ENCODE assay signal across 24 cellular contexts in the genomic region with DNA sequence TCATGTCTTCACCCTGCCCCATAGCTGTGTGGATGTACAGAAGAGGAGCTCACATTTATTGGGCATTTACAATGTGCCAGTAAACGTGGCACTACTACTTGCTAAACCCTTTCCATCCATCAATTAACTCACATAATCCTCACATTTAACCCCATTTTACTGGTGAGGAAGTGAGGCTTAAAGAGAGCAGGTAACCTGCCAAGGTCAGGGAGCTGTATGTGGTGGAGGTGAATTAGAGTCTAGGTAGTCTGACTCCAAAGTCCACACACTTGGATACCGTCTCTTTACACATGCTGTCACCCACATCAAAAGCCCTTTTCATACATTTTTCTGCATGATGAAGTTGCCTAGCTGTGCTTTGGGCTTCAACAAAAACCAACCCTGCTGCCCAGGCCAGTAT. TPM values are rescaled to one million over a fixed set of nuclear protein-coding genes. Genes with fewer than 3 reads are reported as not detected.
DNase-seq lines count a peak whose midpoint lies in the region; ATAC-seq, FAIRE-seq and TF ChIP-seq lines count a peak whose summit lies in the region.
"Had no signal": no experiment of that assay in that cellular context is flagged by ENCODE, and none has a peak within 500 bp of the region (broad histone marks: within the 10 kb centered on the region; RNA-seq: fewer than 3 reads in every experiment).

No MANE protein-coding gene starts in this region.

- peaks cover 10% of the 10 kb centered on the region; the same call in 1 of the 2 replicates for H4K20me1 ChIP-seq in HepG2 (ENCODE audit: insufficient read depth, low read length)
- H4K20me1 ChIP-seq: BLaER1 had no signal

- H3K79me2 ChIP-seq in HepG2 (ENCODE audit: insufficient read depth, low read length), result peaks cover 27% of the 10 kb centered on the region

- intact Hi-C loops in HepG2 (cut with micrococcal nuclease; ENCODE audit: unreplicated experiment) (no loop called here), right lobe of liver (cut with DNase I) (no loop called here), colonic mucosa (cut with DNase I) (no loop called here)

- 63% methylated on average over 2 of the region's 2 CpGs for WGBS in HepG2 (ENCODE audit: low lambda C conversion rate)
- WGBS in right lobe of liver (ENCODE audit: insufficient coverage, low coverage, low lambda C conversion rate, missing lambda C conversion rate), result 39% methylated on average over 2 of the region's 2 CpGs

- H3K4me2 ChIP-seq in HepG2 (ENCODE audit: low read depth, low read length), result no peak overlapping the region
- H3K4me2 ChIP-seq: BLaER1 had no signal

- FAIRE-seq in HepG2 (lab: Jason Lieb, UNC), result no peak
- FAIRE-seq: A204.1, GM12891, GM18507, H1 had no signal

- TF ChIP-seq EP300 in HepG2 (IDR thresholded peaks at IDR 0.05; ENCODE audit: low read depth in 2 of 2, low read length in 2 of 2) (no peak), HepG2 (CRISPR knock-in tag; IDR thresholded peaks at IDR 0.05; ENCODE audit: borderline replicate concordance) (no peak)

- H3K9ac ChIP-seq in HepG2 (ENCODE audit: insufficient read depth, low read depth, low read length) (no peak overlapping the region), colonic mucosa (ENCODE audit: low read depth in 2 of 2, low read length in 2 of 2) (no peak overlapping the region), mucosa of rectum (ENCODE audit: low read depth in 1 of 2, low read length in 2 of 2) (no peak overlapping the region)
- H3K9ac ChIP-seq: BLaER1, GM23248 had no signal

- no TSS peak for BruUV-seq in HepG2 (replicated peaks; lab: Mats Ljungman, UMichigan)

- TF ChIP-seq RAD21 in HepG2 (CRISPR knock-in tag; IDR thresholded peaks at IDR 0.05), result no peak

- ATAC-seq in HepG2 (no peak), right lobe of liver (no peak), GM21381 (IDR thresholded peaks at IDR 0.05; ENCODE audit: unreplicated experiment) (no peak)
- ATAC-seq: CD8-positive, alpha-beta T cell had no signal

- TF ChIP-seq CTCF in HepG2 (CRISPR knock-in tag; IDR thresholded peaks at IDR 0.05) (no peak), right lobe of liver (IDR thresholded peaks at IDR 0.05) (no peak), colonic mucosa (IDR thresholded peaks at IDR 0.05) (no peak)

- POLR2A ChIA-PET in HepG2 (lab: Yijun Ruan, JAX), result interaction anchor here (1.2 to 2.3 kb wide), 2 partner anchors 10 to 34 kb away, joined by 3 to 7 read pairs; no protein-coding TSS in a partner anchor

- no peak for DNase-seq in HepG2 (ENCODE audit: low spot score)
- DNase-seq in right lobe of liver, result no peak
- DNase-seq in colonic mucosa, result no peak
- DNase-seq in NK-92 treated with Interleukin-12 subunit alpha and Interleukin-12 subunit beta, amount 100 ng/mL, for 24 hours (lab: John Stamatoyannopoulos, UW), result no peak
- no peak for DNase-seq in DMS79 (lab: John Stamatoyannopoulos, UW)
- no peak for DNase-seq in MG63
- DNase-seq: Caco-2; CD4-positive, CD25-positive, alpha-beta regulatory T cell; CD8-positive, alpha-beta T cell; DMS 273 treated with DMSO at 0.1 percent for 48 hours; DMS79 treated with DMSO at 0.1 percent for 48 hours; GF-D8; GM23248; H7; HCEC 1CT had no signal

- TF ChIP-seq POLR2A in HepG2 (IDR thresholded peaks at IDR 0.05; ENCODE audit: insufficient read depth in 1 of 2, low read depth in 2 of 2, low read length in 2 of 2) (no peak), right lobe of liver (IDR thresholded peaks at IDR 0.05) (no peak)

- no peaks in the 10 kb centered on the region for H3K27me3 ChIP-seq in HepG2 (ENCODE audit: control insufficient read depth in 1 of 2, insufficient read depth in 2 of 2, low read length in 2 of 2)
- H3K27me3 ChIP-seq in right lobe of liver, result no peaks in the 10 kb centered on the region
- no peaks in the 10 kb centered on the region for H3K27me3 ChIP-seq in colonic mucosa
- no peaks in the 10 kb centered on the region for H3K27me3 ChIP-seq in mucosa of rectum (ENCODE audit: control insufficient read depth in 2 of 2, insufficient read depth in 2 of 2, low read length in 2 of 2)
- no peaks in the 10 kb centered on the region for H3K27me3 ChIP-seq in MG63
- H3K27me3 ChIP-seq: BLaER1 had no signal

- H3K36me3 ChIP-seq in HepG2 (replicated peaks in 1 of 2; ENCODE audit: control insufficient read depth in 1 of 2, insufficient read depth in 2 of 2, low read length in 2 of 2) (peaks cover 4% of the 10 kb centered on the region in 2 experiments; a peak in 3 of 5 replicates), right lobe of liver (no peaks in the 10 kb centered on the region), colonic mucosa (no peaks in the 10 kb centered on the region), mucosa of rectum (ENCODE audit: control insufficient read depth in 2 of 2, insufficient read depth in 2 of 2, low read length in 2 of 2) (peaks cover 2 to 3% of the 10 kb centered on the region in 2 donors), MG63 (no peaks in the 10 kb centered on the region)
- H3K36me3 ChIP-seq: BLaER1 had no signal

- in situ Hi-C loops in HepG2 (cut with HindIII; ENCODE audit: extremely low pct_ligation_motif_present, low pct_unique_long_range_greater_than_20kb), result no loop called here

- no peak overlapping the region for H3K4me3 ChIP-seq in HepG2 (replicated peaks in 1 of 3; ENCODE audit: insufficient read depth in 1 of 3, low read depth in 2 of 3, low read length in 3 of 3)
- no peak overlapping the region for H3K4me3 ChIP-seq in right lobe of liver
- no peak overlapping the region for H3K4me3 ChIP-seq in colonic mucosa
- H3K4me3 ChIP-seq in mucosa of rectum (ENCODE audit: low read length in 2 of 2), result no peak overlapping the region
- no peak overlapping the region for H3K4me3 ChIP-seq in MG63
- H3K4me3 ChIP-seq: BLaER1, GM23248 had no signal

- no peak overlapping the region for H2AFZ ChIP-seq in HepG2 (ENCODE audit: low read length)
- H2AFZ ChIP-seq: GM23248 had no signal

- CTCF ChIA-PET in HepG2 (lab: Yijun Ruan, JAX; ENCODE audit: low intra/inter-chr PET ratio, low total read pairs), result no interaction called here

- H3K27ac ChIP-seq in HepG2 (ENCODE audit: extremely low read length, insufficient read depth, low read length) (no peak overlapping the region), right lobe of liver (no peak overlapping the region), colonic mucosa (peak overlapping the region; percentile 15), mucosa of rectum (ENCODE audit: low read depth in 2 of 2, low read length in 2 of 2) (peak overlapping the region; percentile 23 to 37)
- H3K27ac ChIP-seq: 22Rv1, BLaER1, C4-2B, GM23248 had no signal

- H3K9me3 ChIP-seq in HepG2 (ENCODE audit: low read length) (no peaks in the 10 kb centered on the region), right lobe of liver (no peaks in the 10 kb centered on the region), colonic mucosa (no peaks in the 10 kb centered on the region), mucosa of rectum (ENCODE audit: control insufficient read depth in 2 of 2, low read length in 2 of 2) (no peaks in the 10 kb centered on the region), MG63 (no peaks in the 10 kb centered on the region)
- H3K9me3 ChIP-seq: Caco-2 had no signal

- H3K4me1 ChIP-seq in HepG2 (ENCODE audit: insufficient read depth, low read length), result peaks cover 39% of the 10 kb centered on the region
- H3K4me1 ChIP-seq in right lobe of liver, result peaks cover 0 to 19% (median 5%) of the 10 kb centered on the region in 4 donors
- H3K4me1 ChIP-seq in colonic mucosa, result no peaks in the 10 kb centered on the region
- H3K4me1 ChIP-seq in mucosa of rectum (ENCODE audit: control insufficient read depth in 2 of 2, insufficient read depth in 2 of 2, low read length in 2 of 2), result peaks cover 9 to 30% of the 10 kb centered on the region in 2 donors
- H3K4me1 ChIP-seq: BLaER1 had no signal

TF ChIP-seq in HepG2, 621 proteins besides CTCF, POLR2A, EP300 and RAD21 (continues in another document):
- TF ChIP-seq ZMYM4 (CRISPR knock-in tag; IDR thresholded peaks at IDR 0.05), result no peak
- no peak for TF ChIP-seq FOXK2 (IDR thresholded peaks at IDR 0.05)
- no peak for TF ChIP-seq FLYWCH1 (CRISPR knock-in tag; IDR thresholded peaks at IDR 0.05)
- no peak for TF ChIP-seq SPEN (CRISPR knock-in tag; IDR thresholded peaks at IDR 0.05; ENCODE audit: low read depth)
- TF ChIP-seq ZNF629 (CRISPR knock-in tag; conservative IDR thresholded peaks at IDR 0.05), result peak; percentile 60; the same call in 1 of the 2 replicates
- 0 out of 2 replicates have a peak, but pooled peaks have one; percentile 15 for TF ChIP-seq RARA (CRISPR knock-in tag; IDR thresholded peaks at IDR 0.05)

RNA-seq across cellular contexts. Expression of a gene that starts 10.8 kb away (rescaled TPM):
- total RNA-seq in HepG2 (2016; rRNA removed; fragmentation: Illumina TruSeq; extraction: Trizol) (13.1 and 17.5 TPM in 2 replicates), right lobe of liver (10 to 100 TPM; 12.7 to 26.7 (median 21.5) TPM), colonic mucosa (10 to 100 TPM; 55.6 to 65.9 TPM)
- total RNA-seq in HepG2 (2016; cell fraction: cytosol; rRNA removed; fragmentation: Illumina TruSeq; extraction: Trizol; ENCODE audit: low read depth), result 6.3 and 10.6 TPM in 2 replicates
- 11.5 and 15.9 TPM in 2 replicates for total RNA-seq in HepG2 (2016; cell fraction: insoluble cytoplasmic fraction; rRNA removed; fragmentation: Illumina TruSeq; extraction: Trizol)
- total RNA-seq in HepG2 (2016; cell fraction: membrane; rRNA removed; fragmentation: Illumina TruSeq; extraction: Trizol), result 7.6 and 8.4 TPM in 2 replicates
- 24.7 and 31.2 TPM in 2 replicates for total RNA-seq in HepG2 (2016; cell fraction: nucleus; rRNA removed; fragmentation: Illumina TruSeq; extraction: Trizol)
- polyA plus RNA-seq in HepG2 (2011; rRNA removed), result 17.7 and 18.7 TPM in 2 replicates
- 7.6 and 8.0 TPM in 2 replicates for polyA plus RNA-seq in HepG2 (2011; cell fraction: cytosol; rRNA removed)
- polyA plus RNA-seq in HepG2 (2011; cell fraction: nucleus; rRNA removed), result 54.1 and 60.4 TPM in 2 replicates
- polyA plus RNA-seq in HepG2 (2012), result 13.6 and 13.9 TPM in 2 replicates
- 1.1 and 1.4 TPM in 2 replicates for polyA plus RNA-seq in HepG2 (2016; cell fraction: cytosol; fragmentation: Illumina TruSeq; extraction: Trizol; ENCODE audit: low read depth)
- polyA plus RNA-seq in HepG2 (2016; cell fraction: insoluble cytoplasmic fraction; fragmentation: Illumina TruSeq; extraction: Trizol; ENCODE audit: low read depth), result 15.2 and 18.7 TPM in 2 replicates
- 3.2 and 3.9 TPM in 2 replicates for polyA plus RNA-seq in HepG2 (2016; cell fraction: membrane; fragmentation: Illumina TruSeq; extraction: Trizol; ENCODE audit: low read depth)
- 54.7 and 64.0 TPM in 2 replicates for polyA plus RNA-seq in HepG2 (2016; cell fraction: nucleus; fragmentation: Illumina TruSeq; extraction: Trizol; ENCODE audit: insufficient read depth, low read depth)
- polyA minus RNA-seq in HepG2 (2011; rRNA and poly(A)+ RNA removed; ENCODE audit: low replicate concordance), result 7.3 and 14.7 TPM in 2 replicates
- 3.6 and 7.4 TPM in 2 replicates for polyA minus RNA-seq in HepG2 (2011; cell fraction: cytosol; rRNA and poly(A)+ RNA removed)
- 35.8 and 42.5 TPM in 2 replicates for polyA minus RNA-seq in HepG2 (2011; cell fraction: nucleus; rRNA and poly(A)+ RNA removed)
- total RNA-seq in MG63 (2014; rRNA removed; shearing (Covaris generic); ENCODE audit: low replicate concordance), result not detected in 2 replicates
- polyA plus RNA-seq: GM23248 had no signal

Comparison
In these comparisons a context has a peak if more than half of its experiments do, and no peak if none do; other contexts are left out.
1. H3K27ac ChIP-seq: peak in colonic mucosa (single experiment) and mucosa of rectum (2 of 2); none in HepG2 (single experiment) and right lobe of liver (0 of 3).